ENCODE assay signal across 1 cellular context in genomic region chr11:65134240-65134951, GRCh38.
TF ChIP-seq lines count a peak whose summit lies in the region.

Gene SYVN1 (minus strand): TSS chr11:65134519. CDS start chr11:65133601, 918 bp downstream.

TF ChIP-seq in HepG2, 621 proteins besides CTCF, POLR2A, EP300 and RAD21 (continued from another document and continues in another):
- TF ChIP-seq, protein P1, sequence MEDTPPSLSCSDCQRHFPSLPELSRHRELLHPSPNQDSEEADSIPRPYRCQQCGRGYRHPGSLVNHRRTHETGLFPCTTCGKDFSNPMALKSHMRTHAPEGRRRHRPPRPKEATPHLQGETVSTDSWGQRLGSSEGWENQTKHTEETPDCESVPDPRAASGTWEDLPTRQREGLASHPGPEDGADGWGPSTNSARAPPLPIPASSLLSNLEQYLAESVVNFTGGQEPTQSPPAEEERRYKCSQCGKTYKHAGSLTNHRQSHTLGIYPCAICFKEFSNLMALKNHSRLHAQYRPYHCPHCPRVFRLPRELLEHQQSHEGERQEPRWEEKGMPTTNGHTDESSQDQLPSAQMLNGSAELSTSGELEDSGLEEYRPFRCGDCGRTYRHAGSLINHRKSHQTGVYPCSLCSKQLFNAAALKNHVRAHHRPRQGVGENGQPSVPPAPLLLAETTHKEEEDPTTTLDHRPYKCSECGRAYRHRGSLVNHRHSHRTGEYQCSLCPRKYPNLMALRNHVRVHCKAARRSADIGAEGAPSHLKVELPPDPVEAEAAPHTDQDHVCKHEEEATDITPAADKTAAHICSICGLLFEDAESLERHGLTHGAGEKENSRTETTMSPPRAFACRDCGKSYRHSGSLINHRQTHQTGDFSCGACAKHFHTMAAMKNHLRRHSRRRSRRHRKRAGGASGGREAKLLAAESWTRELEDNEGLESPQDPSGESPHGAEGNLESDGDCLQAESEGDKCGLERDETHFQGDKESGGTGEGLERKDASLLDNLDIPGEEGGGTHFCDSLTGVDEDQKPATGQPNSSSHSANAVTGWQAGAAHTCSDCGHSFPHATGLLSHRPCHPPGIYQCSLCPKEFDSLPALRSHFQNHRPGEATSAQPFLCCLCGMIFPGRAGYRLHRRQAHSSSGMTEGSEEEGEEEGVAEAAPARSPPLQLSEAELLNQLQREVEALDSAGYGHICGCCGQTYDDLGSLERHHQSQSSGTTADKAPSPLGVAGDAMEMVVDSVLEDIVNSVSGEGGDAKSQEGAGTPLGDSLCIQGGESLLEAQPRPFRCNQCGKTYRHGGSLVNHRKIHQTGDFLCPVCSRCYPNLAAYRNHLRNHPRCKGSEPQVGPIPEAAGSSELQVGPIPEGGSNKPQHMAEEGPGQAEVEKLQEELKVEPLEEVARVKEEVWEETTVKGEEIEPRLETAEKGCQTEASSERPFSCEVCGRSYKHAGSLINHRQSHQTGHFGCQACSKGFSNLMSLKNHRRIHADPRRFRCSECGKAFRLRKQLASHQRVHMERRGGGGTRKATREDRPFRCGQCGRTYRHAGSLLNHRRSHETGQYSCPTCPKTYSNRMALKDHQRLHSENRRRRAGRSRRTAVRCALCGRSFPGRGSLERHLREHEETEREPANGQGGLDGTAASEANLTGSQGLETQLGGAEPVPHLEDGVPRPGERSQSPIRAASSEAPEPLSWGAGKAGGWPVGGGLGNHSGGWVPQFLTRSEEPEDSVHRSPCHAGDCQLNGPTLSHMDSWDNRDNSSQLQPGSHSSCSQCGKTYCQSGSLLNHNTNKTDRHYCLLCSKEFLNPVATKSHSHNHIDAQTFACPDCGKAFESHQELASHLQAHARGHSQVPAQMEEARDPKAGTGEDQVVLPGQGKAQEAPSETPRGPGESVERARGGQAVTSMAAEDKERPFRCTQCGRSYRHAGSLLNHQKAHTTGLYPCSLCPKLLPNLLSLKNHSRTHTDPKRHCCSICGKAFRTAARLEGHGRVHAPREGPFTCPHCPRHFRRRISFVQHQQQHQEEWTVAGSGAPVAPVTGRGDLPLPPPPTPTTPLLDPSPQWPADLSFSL (CRISPR knock-in tag; IDR thresholded peaks at IDR 0.05), result no peak
- TF ChIP-seq, protein P2, sequence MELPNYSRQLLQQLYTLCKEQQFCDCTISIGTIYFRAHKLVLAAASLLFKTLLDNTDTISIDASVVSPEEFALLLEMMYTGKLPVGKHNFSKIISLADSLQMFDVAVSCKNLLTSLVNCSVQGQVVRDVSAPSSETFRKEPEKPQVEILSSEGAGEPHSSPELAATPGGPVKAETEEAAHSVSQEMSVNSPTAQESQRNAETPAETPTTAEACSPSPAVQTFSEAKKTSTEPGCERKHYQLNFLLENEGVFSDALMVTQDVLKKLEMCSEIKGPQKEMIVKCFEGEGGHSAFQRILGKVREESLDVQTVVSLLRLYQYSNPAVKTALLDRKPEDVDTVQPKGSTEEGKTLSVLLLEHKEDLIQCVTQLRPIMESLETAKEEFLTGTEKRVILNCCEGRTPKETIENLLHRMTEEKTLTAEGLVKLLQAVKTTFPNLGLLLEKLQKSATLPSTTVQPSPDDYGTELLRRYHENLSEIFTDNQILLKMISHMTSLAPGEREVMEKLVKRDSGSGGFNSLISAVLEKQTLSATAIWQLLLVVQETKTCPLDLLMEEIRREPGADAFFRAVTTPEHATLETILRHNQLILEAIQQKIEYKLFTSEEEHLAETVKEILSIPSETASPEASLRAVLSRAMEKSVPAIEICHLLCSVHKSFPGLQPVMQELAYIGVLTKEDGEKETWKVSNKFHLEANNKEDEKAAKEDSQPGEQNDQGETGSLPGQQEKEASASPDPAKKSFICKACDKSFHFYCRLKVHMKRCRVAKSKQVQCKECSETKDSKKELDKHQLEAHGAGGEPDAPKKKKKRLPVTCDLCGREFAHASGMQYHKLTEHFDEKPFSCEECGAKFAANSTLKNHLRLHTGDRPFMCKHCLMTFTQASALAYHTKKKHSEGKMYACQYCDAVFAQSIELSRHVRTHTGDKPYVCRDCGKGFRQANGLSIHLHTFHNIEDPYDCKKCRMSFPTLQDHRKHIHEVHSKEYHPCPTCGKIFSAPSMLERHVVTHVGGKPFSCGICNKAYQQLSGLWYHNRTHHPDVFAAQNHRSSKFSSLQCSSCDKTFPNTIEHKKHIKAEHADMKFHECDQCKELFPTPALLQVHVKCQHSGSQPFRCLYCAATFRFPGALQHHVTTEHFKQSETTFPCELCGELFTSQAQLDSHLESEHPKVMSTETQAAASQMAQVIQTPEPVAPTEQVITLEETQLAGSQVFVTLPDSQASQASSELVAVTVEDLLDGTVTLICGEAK (IDR thresholded peaks at IDR 0.05), result peak; percentile 68
- TF ChIP-seq, protein P2 (CRISPR knock-in tag; IDR thresholded peaks at IDR 0.05), result peak; percentile 44
- TF ChIP-seq THRA (CRISPR knock-in tag; IDR thresholded peaks at IDR 0.05; ENCODE audit: borderline replicate concordance) (no peak; the same call in 1 of the 2 replicates), SMYD3 (CRISPR knock-in tag; IDR thresholded peaks at IDR 0.05) (no peak; the same call in 1 of the 2 replicates), TOPORS (CRISPR knock-in tag; IDR thresholded peaks at IDR 0.05) (no peak), KAT7 (CRISPR knock-in tag; IDR thresholded peaks at IDR 0.05; ENCODE audit: borderline replicate concordance) (peak; percentile 76; the same call in 1 of the 2 replicates), SRSF4 (IDR thresholded peaks at IDR 0.05; ENCODE audit: low read depth, low read length, poor library complexity, severe bottlenecking) (no peak), ZNF567 (CRISPR knock-in tag; IDR thresholded peaks at IDR 0.05; ENCODE audit: borderline replicate concordance) (no peak), MBNL3 (CRISPR knock-in tag; conservative IDR thresholded peaks at IDR 0.05) (no peak), ZNF468 (CRISPR knock-in tag; IDR thresholded peaks at IDR 0.05) (no peak), ZBTB3 (CRISPR knock-in tag; IDR thresholded peaks at IDR 0.05; ENCODE audit: borderline replicate concordance, low read depth) (no peak; the same call in 1 of the 2 replicates), NAIF1 (CRISPR knock-in tag; IDR thresholded peaks at IDR 0.05; ENCODE audit: borderline replicate concordance) (0 out of 2 replicates have a peak, but pooled peaks have one; percentile 52), ATF1 (CRISPR knock-in tag; IDR thresholded peaks at IDR 0.05) (peak; percentile 73), NR2C2 (CRISPR knock-in tag; IDR thresholded peaks at IDR 0.05; ENCODE audit: borderline replicate concordance) (peak; percentile 97), THYN1 (CRISPR knock-in tag; IDR thresholded peaks at IDR 0.05; ENCODE audit: borderline replicate concordance, low read depth) (no peak), SETDB1 (CRISPR knock-in tag; IDR thresholded peaks at IDR 0.05; ENCODE audit: borderline replicate concordance) (no peak), FOSL2 (CRISPR knock-in tag; IDR thresholded peaks at IDR 0.05) (peak; percentile 64), PITX1 (CRISPR knock-in tag; IDR thresholded peaks at IDR 0.05) (peak; percentile 34; the same call in 1 of the 2 replicates), ZNF75D (CRISPR knock-in tag; IDR thresholded peaks at IDR 0.05; ENCODE audit: borderline replicate concordance) (0 out of 2 replicates have a peak, but pooled peaks have one; percentile 53), HOXA3 (CRISPR knock-in tag; IDR thresholded peaks at IDR 0.05) (peak; percentile 89), LBX2 (CRISPR knock-in tag; IDR thresholded peaks at IDR 0.05; ENCODE audit: borderline replicate concordance) (no peak), ARID4A (CRISPR knock-in tag; IDR thresholded peaks at IDR 0.05; ENCODE audit: borderline replicate concordance) (peak; percentile 90; the same call in 1 of the 2 replicates), NR2F6 (IDR thresholded peaks at IDR 0.05) (no peak; the same call in 1 of the 2 replicates), NR2F6 (CRISPR knock-in tag; IDR thresholded peaks at IDR 0.05) (peak; percentile 66)
- TF ChIP-seq, protein P3, sequence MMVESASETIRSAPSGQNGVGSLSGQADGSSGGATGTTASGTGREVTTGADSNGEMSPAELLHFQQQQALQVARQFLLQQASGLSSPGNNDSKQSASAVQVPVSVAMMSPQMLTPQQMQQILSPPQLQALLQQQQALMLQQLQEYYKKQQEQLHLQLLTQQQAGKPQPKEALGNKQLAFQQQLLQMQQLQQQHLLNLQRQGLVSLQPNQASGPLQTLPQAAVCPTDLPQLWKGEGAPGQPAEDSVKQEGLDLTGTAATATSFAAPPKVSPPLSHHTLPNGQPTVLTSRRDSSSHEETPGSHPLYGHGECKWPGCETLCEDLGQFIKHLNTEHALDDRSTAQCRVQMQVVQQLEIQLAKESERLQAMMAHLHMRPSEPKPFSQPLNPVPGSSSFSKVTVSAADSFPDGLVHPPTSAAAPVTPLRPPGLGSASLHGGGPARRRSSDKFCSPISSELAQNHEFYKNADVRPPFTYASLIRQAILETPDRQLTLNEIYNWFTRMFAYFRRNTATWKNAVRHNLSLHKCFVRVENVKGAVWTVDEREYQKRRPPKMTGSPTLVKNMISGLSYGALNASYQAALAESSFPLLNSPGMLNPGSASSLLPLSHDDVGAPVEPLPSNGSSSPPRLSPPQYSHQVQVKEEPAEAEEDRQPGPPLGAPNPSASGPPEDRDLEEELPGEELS (CRISPR knock-in tag; IDR thresholded peaks at IDR 0.05), result peak; percentile 38
- TF ChIP-seq, protein P4, sequence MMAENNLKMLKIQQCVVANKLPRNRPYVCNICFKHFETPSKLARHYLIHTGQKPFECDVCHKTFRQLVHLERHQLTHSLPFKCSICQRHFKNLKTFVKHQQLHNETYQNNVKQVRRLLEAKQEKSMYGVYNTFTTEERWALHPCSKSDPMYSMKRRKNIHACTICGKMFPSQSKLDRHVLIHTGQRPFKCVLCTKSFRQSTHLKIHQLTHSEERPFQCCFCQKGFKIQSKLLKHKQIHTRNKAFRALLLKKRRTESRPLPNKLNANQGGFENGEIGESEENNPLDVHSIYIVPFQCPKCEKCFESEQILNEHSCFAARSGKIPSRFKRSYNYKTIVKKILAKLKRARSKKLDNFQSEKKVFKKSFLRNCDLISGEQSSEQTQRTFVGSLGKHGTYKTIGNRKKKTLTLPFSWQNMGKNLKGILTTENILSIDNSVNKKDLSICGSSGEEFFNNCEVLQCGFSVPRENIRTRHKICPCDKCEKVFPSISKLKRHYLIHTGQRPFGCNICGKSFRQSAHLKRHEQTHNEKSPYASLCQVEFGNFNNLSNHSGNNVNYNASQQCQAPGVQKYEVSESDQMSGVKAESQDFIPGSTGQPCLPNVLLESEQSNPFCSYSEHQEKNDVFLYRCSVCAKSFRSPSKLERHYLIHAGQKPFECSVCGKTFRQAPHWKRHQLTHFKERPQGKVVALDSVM (CRISPR knock-in tag; IDR thresholded peaks at IDR 0.05), result no peak; the same call in 1 of the 2 replicates
